Comparison of ENCODE assay signal across 26 cellular contexts in genomic region chr2:47161475-47161874, GRCh38. TPM values are rescaled to one million over a fixed set of nuclear protein-coding genes. Genes with fewer than 3 reads are reported as not detected.
"Had no signal": no experiment of that assay in that cellular context is flagged by ENCODE, and none has a peak within 500 bp of the region (broad histone marks: within the 10 kb centered on the region; RNA-seq: fewer than 3 reads in every experiment).

No MANE protein-coding gene starts in this region.

- H3K27me3 Mint-ChIP-seq: activated B cell treated with CpG ODN at 0.5 μM for 24 hours; activated CD4-positive, alpha-beta memory T cell treated with anti-CD3 and anti-CD28 coated beads for 36 hours; activated CD4-positive, alpha-beta T cell treated with anti-CD3 and anti-CD28 coated beads, Interleukin-2, amount 10 ng/mL, durations not matched to agents 24 days and 14 days; T-cell had no signal

- ATAC-seq: activated naive CD4-positive, alpha-beta T cell treated with anti-CD3 and anti-CD28 coated beads, Interleukin-2, amount 50 U/mL, for 72 hours; T-cell had no signal

- H3K27ac ChIP-seq: brain microvascular endothelial cell had no signal

- DNase-seq: activated B cell treated with CpG ODN at 0.5 μM for 24 hours; activated CD4-positive, alpha-beta memory T cell treated with anti-CD3 and anti-CD28 coated beads for 36 hours; activated CD4-positive, alpha-beta T cell treated with anti-CD3 and anti-CD28 coated beads for 1 hour; activated CD4-positive, alpha-beta T cell treated with anti-CD3 and anti-CD28 coated beads, Interleukin-2, amount 10 ng/mL, durations not matched to agents 24 days and 14 days; activated CD8-positive, alpha-beta memory T cell treated with anti-CD3 and anti-CD28 coated beads, Interleukin-2, amount 50 U/mL, for 4 hours; activated effector memory CD4-positive, alpha-beta T cell treated with Interleukin-2 at 50 U/mL for 16 hours; activated naive CD4-positive, alpha-beta T cell; brain microvascular endothelial cell; Karpas-422; MM.1S; NCI-H1105; NCI-H1436; NCI-H1694 treated with DMSO at 0.1 percent for 48 hours; NCI-H2029 treated with DMSO at 0.1 percent for 48 hours; NCI-H345; NCI-H510A; NCI-H526 treated with DMSO at 0.1 percent for 48 hours; NCI-H82; OCI-M1; SHP77 treated with DMSO at 0.1 percent for 48 hours; T-cell; T-helper 2 cell; T1000 had no signal

- H3K4me3 Mint-ChIP-seq: activated B cell treated with CpG ODN at 0.5 μM for 24 hours; activated CD4-positive, alpha-beta memory T cell treated with anti-CD3 and anti-CD28 coated beads for 36 hours; activated CD4-positive, alpha-beta T cell treated with anti-CD3 and anti-CD28 coated beads, Interleukin-2, amount 10 ng/mL, durations not matched to agents 24 days and 14 days; activated T-helper 1 cell treated with anti-CD3 and anti-CD28 coated beads, Interleukin-12 subunit alpha, Interleukin-12 subunit beta, Interleukin-2, Interleukin-4 antibody, amounts not matched to agents 30 ng/mL and 10 ng/mL and 1 ng/mL, durations not matched to agents 14 hours and 24 hours and 36 hours; T-cell had no signal

- H3K27ac Mint-ChIP-seq: activated B cell treated with CpG ODN at 0.5 μM for 24 hours had no signal

- H3K27me3 ChIP-seq: brain microvascular endothelial cell, cardiac muscle cell had no signal

- H3K9me3 Mint-ChIP-seq: activated B cell treated with CpG ODN at 0.5 μM for 24 hours; activated CD4-positive, alpha-beta memory T cell treated with anti-CD3 and anti-CD28 coated beads for 36 hours; activated CD4-positive, alpha-beta T cell treated with anti-CD3 and anti-CD28 coated beads, Interleukin-2, amount 10 ng/mL, durations not matched to agents 24 days and 14 days; activated naive CD4-positive, alpha-beta T cell treated with anti-CD3 and anti-CD28 coated beads, Interleukin-2, amount 50 U/mL, for 72 hours; activated T-helper 1 cell treated with anti-CD3 and anti-CD28 coated beads, Interleukin-12 subunit alpha, Interleukin-12 subunit beta, Interleukin-2, Interleukin-4 antibody, amounts not matched to agents 30 ng/mL and 10 ng/mL and 1 ng/mL, durations not matched to agents 14 hours and 24 hours and 36 hours; T-cell had no signal

- H3K4me3 ChIP-seq: cardiac muscle cell had no signal

RNA-seq across cellular contexts. Expression of gene STPG4, which starts 6.4 kb away (rescaled TPM):
- total RNA-seq: activated CD4-positive, alpha-beta memory T cell treated with anti-CD3 and anti-CD28 coated beads for 36 hours; cardiac muscle cell had no signal
- polyA plus RNA-seq: cardiac muscle cell had no signal
